ENCODE assay signal across 20 cellular contexts in the genomic region with DNA sequence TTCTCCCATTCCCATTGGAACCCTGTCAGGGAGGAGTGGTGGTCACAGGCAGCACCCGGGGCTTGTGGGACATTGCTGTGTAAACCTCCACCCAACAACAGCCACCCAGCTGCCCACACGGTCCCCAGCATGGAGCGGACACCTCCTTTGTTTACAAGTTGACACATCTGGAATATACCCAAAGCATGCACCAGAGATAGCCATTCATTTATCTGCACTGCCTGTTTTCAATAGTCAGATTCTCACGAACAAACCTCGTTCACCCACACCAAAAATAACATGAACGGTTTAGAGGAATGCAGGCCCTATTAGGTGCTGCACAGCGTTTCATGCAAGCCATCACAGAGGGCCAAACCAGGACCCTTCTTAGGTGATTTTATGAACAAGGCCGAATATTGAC.
"Had no signal": no experiment of that assay in that cellular context is flagged by ENCODE, and none has a peak within 500 bp of the region (broad histone marks: within the 10 kb centered on the region; RNA-seq: fewer than 3 reads in every experiment).

No MANE protein-coding gene starts in this region.

- H3K27ac Mint-ChIP-seq: naive thymus-derived CD8-positive, alpha-beta T cell had no signal

- H3K4me3 Mint-ChIP-seq: naive thymus-derived CD8-positive, alpha-beta T cell had no signal

- H3K9me3 Mint-ChIP-seq: naive thymus-derived CD8-positive, alpha-beta T cell had no signal

- ATAC-seq: gastrocnemius medialis; heart right ventricle; naive thymus-derived CD8-positive, alpha-beta T cell; right lobe of liver had no signal

- DNase-seq: activated CD4-positive, alpha-beta T cell treated with anti-CD3 and anti-CD28 coated beads for 1 hour; activated CD8-positive, alpha-beta memory T cell treated with anti-CD3 and anti-CD28 coated beads for 24 hours; activated CD8-positive, alpha-beta memory T cell treated with anti-CD3 and anti-CD28 coated beads, Interleukin-2, amount 50 U/mL, for 48 hours; activated effector memory CD4-positive, alpha-beta T cell treated with Interleukin-2 at 50 U/mL for 16 hours; activated naive CD4-positive, alpha-beta T cell treated with anti-CD3 and anti-CD28 coated beads, Interleukin-2, amount 50 U/mL, for 16 hours; activated T-cell treated with anti-CD3 and anti-CD28 coated beads, Interleukin-2, amount 50 U/mL, for 48 hours; caudate nucleus; gastrocnemius medialis; heart right ventricle; left ventricle myocardium inferior; mesendoderm; naive thymus-derived CD8-positive, alpha-beta T cell; right lobe of liver; spleen; stimulated activated naive CD4-positive, alpha-beta T cell; T-helper 2 cell; thyroid gland; WERI-Rb-1 had no signal

- H3K27ac ChIP-seq: ascending aorta, gastrocnemius medialis, heart right ventricle, left ventricle myocardium inferior, parathyroid adenoma, right lobe of liver, spleen, thyroid gland, WERI-Rb-1 had no signal

- H3K4me3 ChIP-seq: ascending aorta, gastrocnemius medialis, heart right ventricle, left ventricle myocardium inferior, right lobe of liver, spleen, thyroid gland had no signal

- H3K27me3 ChIP-seq: ascending aorta, right lobe of liver, thyroid gland had no signal

- H3K36me3 ChIP-seq: ascending aorta, gastrocnemius medialis, heart right ventricle, left ventricle myocardium inferior, right lobe of liver, spleen, thyroid gland, WERI-Rb-1 had no signal

- H3K36me3 Mint-ChIP-seq: naive thymus-derived CD8-positive, alpha-beta T cell had no signal
